In genomic region chr5:120007619-120008018, GRCh38 we compare ENCODE assay signal across 19 cellular contexts.
DNase-seq lines count a peak whose midpoint lies in the region; ATAC-seq and TF ChIP-seq lines count a peak whose summit lies in the region.
"Had no signal": no experiment of that assay in that cellular context is flagged by ENCODE, and none has a peak within 500 bp of the region (broad histone marks: within the 10 kb centered on the region; RNA-seq: fewer than 3 reads in every experiment).

No MANE protein-coding gene starts in this region.

- POLR2A ChIA-PET in MCF 10A (lab: Yijun Ruan, JAX), result no interaction called here

- no peaks in the 10 kb centered on the region for H3K79me2 ChIP-seq in hepatocyte

- TF ChIP-seq POLR2A in adrenal gland (IDR thresholded peaks at IDR 0.05), result no peak

- no peak overlapping the region for H3K27ac Mint-ChIP-seq in MCF 10A (ENCODE audit: low read depth, unreplicated experiment)
- H3K27ac Mint-ChIP-seq: CD4-positive, alpha-beta memory T cell had no signal

- H3K36me3 ChIP-seq in hepatocyte (replicated peaks; ENCODE audit: insufficient read depth, low read depth), result no peaks in the 10 kb centered on the region
- H3K36me3 ChIP-seq in adrenal gland (replicated peaks in 1 of 2), result no peaks in the 10 kb centered on the region
- H3K36me3 ChIP-seq: BLaER1 had no signal

- no peak for TF ChIP-seq CTCF in MCF 10A (IDR thresholded peaks at IDR 0.05; ENCODE audit: unreplicated experiment)
- TF ChIP-seq CTCF in hepatocyte (IDR thresholded peaks at IDR 0.05; ENCODE audit: poor library complexity), result no peak
- TF ChIP-seq CTCF in adrenal gland (IDR thresholded peaks at IDR 0.05), result no peak

- H3K4me1 ChIP-seq in hepatocyte (ENCODE audit: insufficient read depth), result no peaks in the 10 kb centered on the region
- H3K4me1 ChIP-seq in adrenal gland (replicated peaks in 1 of 2), result no peaks in the 10 kb centered on the region
- H3K4me1 ChIP-seq: A549, BLaER1 had no signal

- no peaks in the 10 kb centered on the region for H3K36me3 Mint-ChIP-seq in MCF 10A (ENCODE audit: insufficient read depth, unreplicated experiment)
- H3K36me3 Mint-ChIP-seq: CD4-positive, alpha-beta memory T cell had no signal

- DNase-seq in T47D (ENCODE audit: low read depth in 1 of 2, low spot score in 1 of 2), result peak; percentile 16 to 45
- no peak for DNase-seq in MCF 10A (ENCODE audit: unreplicated experiment)
- DNase-seq in NCI-H69 (lab: John Stamatoyannopoulos, UW), result peak; percentile 89
- peak; percentile 15 for DNase-seq in hepatocyte (ENCODE audit: low spot score)
- DNase-seq in Right ventricle myocardium superior, result no peak
- no peak for DNase-seq in HCEC 1CT
- no peak for DNase-seq in adrenal gland
- DNase-seq in posterior vena cava (ENCODE audit: low spot score), result no peak
- DNase-seq: CD4-positive, alpha-beta memory T cell; GF-D8; GM23248; Kasumi-1; MV-4-11; NCI-H187; NCI-H2107; NCI-H526; NK-92 treated with Interleukin-12 subunit alpha and Interleukin-12 subunit beta, amount 100 ng/mL, for 24 hours had no signal

- H3K4me3 Mint-ChIP-seq in MCF 10A (ENCODE audit: unreplicated experiment), result no peak overlapping the region
- H3K4me3 Mint-ChIP-seq: CD4-positive, alpha-beta memory T cell had no signal

- no peaks in the 10 kb centered on the region for H3K4me1 Mint-ChIP-seq in MCF 10A (ENCODE audit: insufficient read depth, unreplicated experiment)
- H3K4me1 Mint-ChIP-seq: CD4-positive, alpha-beta memory T cell had no signal

- no peaks in the 10 kb centered on the region for H4K20me1 ChIP-seq in hepatocyte (ENCODE audit: insufficient read depth, poor library complexity, severe bottlenecking)
- H4K20me1 ChIP-seq: BLaER1 had no signal

- no peaks in the 10 kb centered on the region for H3K9me3 Mint-ChIP-seq in MCF 10A (ENCODE audit: unreplicated experiment)

- CTCF ChIA-PET in MCF 10A (lab: Yijun Ruan, JAX), result no interaction called here

- H2AFZ ChIP-seq in hepatocyte, result no peak overlapping the region
- H2AFZ ChIP-seq: GM23248 had no signal

- ATAC-seq in Right ventricle myocardium superior (ENCODE audit: poor library complexity), result no peak
- ATAC-seq: A549 had no signal

- peak overlapping the region; percentile 0 for H3K4me2 ChIP-seq in hepatocyte
- H3K4me2 ChIP-seq: A549, BLaER1 had no signal

- H3K27ac ChIP-seq in hepatocyte (peak overlapping the region; percentile 65), adrenal gland (no peak overlapping the region)
- H3K27ac ChIP-seq: A549, BLaER1, GM23248 had no signal

- no TSS peak for BruUV-seq in MCF 10A (replicated peaks; lab: Mats Ljungman, UMichigan)

- no peaks in the 10 kb centered on the region for H3K27me3 ChIP-seq in hepatocyte
- no peaks in the 10 kb centered on the region for H3K27me3 ChIP-seq in adrenal gland
- H3K27me3 ChIP-seq: BLaER1 had no signal

- no peaks in the 10 kb centered on the region for H3K27me3 Mint-ChIP-seq in MCF 10A (ENCODE audit: insufficient read depth, unreplicated experiment)
- H3K27me3 Mint-ChIP-seq: CD4-positive, alpha-beta memory T cell had no signal

- in situ Hi-C loops in T47D (cut with HindIII; ENCODE audit: low pct_unique_long_range_greater_than_20kb, low sequenced_read_pairs), result no loop called here

- no peak overlapping the region for H3K4me3 ChIP-seq in hepatocyte
- no peak overlapping the region for H3K4me3 ChIP-seq in adrenal gland
- H3K4me3 ChIP-seq: A549, BLaER1, GM23248 had no signal

- H3K9me3 ChIP-seq in hepatocyte (ENCODE audit: low read depth), result no peaks in the 10 kb centered on the region
- H3K9me3 ChIP-seq in adrenal gland (replicated peaks in 1 of 3), result no peaks in the 10 kb centered on the region
- H3K9me3 ChIP-seq: A549, BLaER1 had no signal

- WGBS in hepatocyte (ENCODE audit: low lambda C conversion rate, missing lambda C conversion rate), result 33% methylated on average over 4 of the region's 4 CpGs
- WGBS in adrenal gland, 4 donors, result 41 to 55% (median 45%) methylated on average over 4 of the region's 4 CpGs

- no peaks in the 10 kb centered on the region for H3K9me2 ChIP-seq in hepatocyte (replicated peaks; ENCODE audit: insufficient read depth)

- intact Hi-C loops in MCF 10A (cut with micrococcal nuclease) (no loop called here), Right ventricle myocardium superior (cut with DNase I) (no loop called here), adrenal gland (cut with DNase I) (no loop called here), posterior vena cava (cut with DNase I) (no loop called here)

Comparison
In these comparisons a context has a peak if more than half of its experiments do, and no peak if none do; other contexts are left out.
1. DNase-seq: peak in T47D (2 of 2), NCI-H69 (single experiment) and hepatocyte (single experiment); none in MCF 10A (single experiment), Right ventricle myocardium superior (single experiment), HCEC 1CT (single experiment), adrenal gland (0 of 7) and posterior vena cava (single experiment).